23 cellular contexts compared by ENCODE assay signal in the genomic region with DNA sequence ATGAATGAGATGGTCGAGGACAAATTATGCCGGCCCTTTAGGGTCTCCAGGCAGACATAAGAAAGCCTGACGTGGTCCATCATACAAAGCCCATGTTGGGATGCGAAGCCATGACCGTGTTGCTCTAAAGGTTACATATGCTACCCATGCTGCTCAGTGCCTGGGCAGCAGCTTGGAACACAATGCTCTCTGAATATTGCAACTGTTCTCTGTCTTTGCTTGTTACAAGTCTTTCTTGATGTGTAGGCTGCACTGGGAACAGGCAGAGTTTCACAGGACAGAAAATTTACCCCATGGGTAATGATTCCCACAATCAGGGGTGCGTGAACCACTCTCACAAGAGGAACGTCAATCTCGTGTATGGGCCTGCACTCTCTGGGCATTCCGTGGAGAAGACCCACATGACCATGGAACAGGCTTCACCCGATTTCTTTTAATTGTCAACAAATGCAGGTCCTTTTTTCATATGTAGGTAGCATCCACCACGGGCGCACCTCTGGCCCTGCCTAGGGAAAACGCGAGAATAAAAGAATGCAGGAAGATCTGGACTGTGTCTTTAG.
"Had no signal": no experiment of that assay in that cellular context is flagged by ENCODE, and none has a peak within 500 bp of the region (broad histone marks: within the 10 kb centered on the region; RNA-seq: fewer than 3 reads in every experiment).

No MANE protein-coding gene starts in this region.

- H3K9me3 Mint-ChIP-seq: activated B cell treated with CpG ODN at 0.5 μM for 24 hours; activated CD8-positive, alpha-beta T cell treated with anti-CD3 and anti-CD28 coated beads for 36 hours; activated naive CD4-positive, alpha-beta T cell treated with anti-CD3 and anti-CD28 coated beads, Interleukin-2, amount 50 U/mL, for 72 hours; stimulated activated naive CD8-positive, alpha-beta T cell treated with anti-CD3 and anti-CD28 coated beads, Interleukin-15, Interleukin-2, amounts not matched to agents 100 ng/mL and 50 ng/mL, for 24 hours had no signal

- H3K27ac Mint-ChIP-seq: activated B cell treated with CpG ODN at 0.5 μM for 24 hours; activated CD8-positive, alpha-beta T cell treated with anti-CD3 and anti-CD28 coated beads for 36 hours; activated naive CD4-positive, alpha-beta T cell treated with anti-CD3 and anti-CD28 coated beads, Interleukin-2, amount 50 U/mL, for 72 hours; mesothelial cell of epicardium; progenitor cell of endocrine pancreas; stimulated activated naive CD8-positive, alpha-beta T cell treated with anti-CD3 and anti-CD28 coated beads, Interleukin-15, Interleukin-2, amounts not matched to agents 100 ng/mL and 50 ng/mL, for 24 hours had no signal

- H3K4me3 ChIP-seq: cardiac muscle cell, dorsolateral prefrontal cortex, lung, SJSA1, skin epidermis, suprapubic skin, upper lobe of left lung had no signal

- H3K36me3 ChIP-seq: cardiac muscle cell, SJSA1, suprapubic skin, upper lobe of left lung had no signal

- H3K27me3 ChIP-seq: cardiac muscle cell, dorsolateral prefrontal cortex, foreskin keratinocyte, SJSA1, suprapubic skin, upper lobe of left lung had no signal

- H3K27ac ChIP-seq: cardiac muscle cell, epithelial cell of prostate, foreskin keratinocyte, SJSA1, skin epidermis, suprapubic skin, upper lobe of left lung had no signal

- H3K4me1 ChIP-seq: foreskin keratinocyte, SJSA1, suprapubic skin had no signal

- H3K4me3 Mint-ChIP-seq: activated B cell treated with CpG ODN at 0.5 μM for 24 hours; activated CD8-positive, alpha-beta T cell treated with anti-CD3 and anti-CD28 coated beads for 36 hours; mesothelial cell of epicardium; neural crest cell; stimulated activated naive CD8-positive, alpha-beta T cell treated with anti-CD3 and anti-CD28 coated beads, Interleukin-15, Interleukin-2, amounts not matched to agents 100 ng/mL and 50 ng/mL, for 24 hours had no signal

- DNase-seq: activated B cell treated with CpG ODN at 0.5 μM for 24 hours; activated CD4-positive, alpha-beta T cell treated with anti-CD3 and anti-CD28 coated beads for 48 hours; activated CD8-positive, alpha-beta T cell treated with anti-CD3 and anti-CD28 coated beads for 36 hours; activated effector memory CD4-positive, alpha-beta T cell treated with Interleukin-2 at 50 U/mL for 16 hours; activated T-cell treated with anti-CD3 and anti-CD28 coated beads, Interleukin-2, amount 50 U/mL, for 48 hours; amniotic stem cell; dorsolateral prefrontal cortex; foreskin keratinocyte; hypothalamus; stimulated activated CD4-positive, alpha-beta T cell treated with anti-CD3 and anti-CD28 coated beads, Interleukin-15, amount 100 ng/mL, for 24 hours; stimulated activated CD4-positive, alpha-beta T cell treated with anti-CD3 and anti-CD28 coated beads, Interleukin-2, amount 100 ng/mL, for 48 hours; upper lobe of left lung had no signal

- H3K27me3 Mint-ChIP-seq: activated B cell treated with CpG ODN at 0.5 μM for 24 hours; activated CD8-positive, alpha-beta T cell treated with anti-CD3 and anti-CD28 coated beads for 36 hours; progenitor cell of endocrine pancreas; stimulated activated naive CD8-positive, alpha-beta T cell treated with anti-CD3 and anti-CD28 coated beads, Interleukin-15, Interleukin-2, amounts not matched to agents 100 ng/mL and 50 ng/mL, for 24 hours had no signal

- H3K9me3 ChIP-seq: SJSA1, suprapubic skin, upper lobe of left lung had no signal
